ENCODE assay signal across 9 cellular contexts in the genomic region with DNA sequence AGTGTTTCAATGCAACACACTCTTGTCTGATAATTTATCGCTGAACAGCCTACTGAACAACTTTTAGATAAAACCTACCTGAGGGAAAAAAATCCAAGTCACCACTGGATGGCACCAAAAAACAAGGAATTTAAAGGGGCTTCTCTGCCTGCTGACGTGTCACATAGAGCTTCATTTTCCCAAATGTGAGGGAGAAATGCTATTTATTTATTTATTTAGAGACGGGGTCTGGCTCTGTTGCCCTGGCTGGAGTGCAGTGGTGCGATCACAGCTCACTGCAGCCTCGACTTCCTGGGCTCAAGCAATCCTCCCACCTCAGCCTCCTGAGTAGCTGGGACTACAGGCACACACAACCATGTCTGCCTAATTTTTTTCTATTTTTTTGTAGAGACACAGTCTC. TPM values are rescaled to one million over a fixed set of nuclear protein-coding genes. Genes with fewer than 3 reads are reported as not detected.
DNase-seq lines count a peak whose midpoint lies in the region; ATAC-seq, FAIRE-seq and TF ChIP-seq lines count a peak whose summit lies in the region.
"Not testable (repeated sequence)": the region's sequence is repeated elsewhere in the genome, so short reads cannot be mapped to it uniquely, and the experiment has no call there.
"Had no signal": no experiment of that assay in that cellular context is flagged by ENCODE, and none has a peak within 500 bp of the region (broad histone marks: within the 10 kb centered on the region; RNA-seq: fewer than 3 reads in every experiment).

No MANE protein-coding gene starts in this region.

- FAIRE-seq in H1 (lab: Jason Lieb, UNC) (peak; percentile 70), kidney (lab: Jason Lieb, UNC) (peak; percentile 86)

- not testable (repeated sequence) for H3K4me3 Mint-ChIP-seq in activated CD4-positive, alpha-beta T cell treated with anti-CD3 and anti-CD28 coated beads, Interleukin-2, amount 10 ng/mL, durations not matched to agents 24 days and 14 days

- H3K9ac ChIP-seq in H1 (replicated peaks in 1 of 4; ENCODE audit: extremely low read depth in 1 of 4, low read depth in 3 of 4, low read length in 3 of 4); kidney (ENCODE audit: low read length in 2 of 2): not testable (repeated sequence)

- H3K23ac ChIP-seq in H1 (ENCODE audit: insufficient read length) = not testable (repeated sequence)

- not testable (repeated sequence) for H4K91ac ChIP-seq in H1 (replicated peaks; ENCODE audit: insufficient read length, low read length)

- intact Hi-C loops in activated CD4-positive, alpha-beta T cell treated with anti-CD3 and anti-CD28 coated beads, Interleukin-2, amount 10 ng/mL, durations not matched to agents 24 days and 14 days (cut with micrococcal nuclease) = loop anchor here (1.0 to 5.0 kb wide), 3 partner anchors 78 to 594 kb away; no protein-coding TSS in a partner anchor
- intact Hi-C loops in kidney (cut with DNase I); sciatic nerve (cut with DNase I): not testable (repeated sequence)

- H3K36me3 Mint-ChIP-seq in activated CD4-positive, alpha-beta T cell treated with anti-CD3 and anti-CD28 coated beads, Interleukin-2, amount 10 ng/mL, durations not matched to agents 24 days and 14 days (ENCODE audit: low read depth) = not testable (repeated sequence)

- not testable (repeated sequence) for H4K8ac ChIP-seq in H1 (ENCODE audit: extremely low read depth, insufficient read depth, low read length)

- H3K9me3 ChIP-seq in H1 (ENCODE audit: insufficient read depth in 2 of 2, low read depth in 1 of 2, low read length in 1 of 2); kidney (ENCODE audit: control insufficient read depth in 1 of 2, low read length in 2 of 2): not testable (repeated sequence)

- POLR2A ChIA-PET in H1 (lab: Charles Lee; ENCODE audit: partially characterized antibody) = not testable (repeated sequence)

- peaks cover 15% of the 10 kb centered on the region for H3K27me3 Mint-ChIP-seq in activated CD4-positive, alpha-beta T cell treated with anti-CD3 and anti-CD28 coated beads, Interleukin-2, amount 10 ng/mL, durations not matched to agents 24 days and 14 days

- not testable (repeated sequence) for H3K4me3 ChIP-seq in AG10803 (ENCODE audit: low read length); H1 (ENCODE audit: extremely low read depth in 1 of 4, insufficient read depth in 2 of 4, low read depth in 3 of 4, low read length in 4 of 4); kidney (ENCODE audit: low read length in 2 of 2)

- H3K27ac ChIP-seq in H1 (ENCODE audit: low read depth, low read length); kidney (ENCODE audit: low read depth in 2 of 2, low read length in 2 of 2): not testable (repeated sequence)

- H2BK120ac ChIP-seq in H1 (replicated peaks; ENCODE audit: low read depth, low read length) = not testable (repeated sequence)

- not testable (repeated sequence) for H4K20me1 ChIP-seq in H1 (replicated peaks in 1 of 2; ENCODE audit: control insufficient read depth in 1 of 2, insufficient read depth in 2 of 2, low read length in 2 of 2)

- H3K27me3 ChIP-seq in H1 (replicated peaks in 1 of 4; ENCODE audit: control insufficient read depth in 3 of 4, extremely low read depth in 1 of 4, insufficient read depth in 3 of 4, low read length in 3 of 4) = not testable (repeated sequence)

- not testable (repeated sequence) for H3K4me1 ChIP-seq in H1 (replicated peaks in 1 of 4; ENCODE audit: control insufficient read depth in 3 of 4, insufficient read depth in 4 of 4, low read length in 3 of 4); kidney (ENCODE audit: control insufficient read depth in 1 of 2, insufficient read depth in 1 of 2, low read depth in 1 of 2, low read length in 2 of 2)

- not testable (repeated sequence) for H2AK5ac ChIP-seq in H1 (ENCODE audit: low read depth, low read length)

- not testable (repeated sequence) for H3K18ac ChIP-seq in H1 (ENCODE audit: extremely low read depth, low read length)

- not testable (repeated sequence) for H2AFZ ChIP-seq in H1 (ENCODE audit: low read length)

- H3K4me1 Mint-ChIP-seq in activated CD4-positive, alpha-beta T cell treated with anti-CD3 and anti-CD28 coated beads, Interleukin-2, amount 10 ng/mL, durations not matched to agents 24 days and 14 days = peaks cover 13% of the 10 kb centered on the region

- not testable (repeated sequence) for H3K36me3 ChIP-seq in H1 (ENCODE audit: control insufficient read depth in 2 of 4, insufficient read depth in 4 of 4, low read length in 3 of 4); kidney (ENCODE audit: control insufficient read depth in 1 of 2, insufficient read depth in 2 of 2, low read length in 2 of 2)

- WGBS in H1 (ENCODE audit: extremely low coverage in 1 of 2, insufficient coverage in 1 of 2, insufficient read length in 1 of 2, insufficient replicate concordance in 2 of 2, low coverage in 1 of 2, low lambda C conversion rate in 2 of 2, missing lambda C conversion rate in 1 of 2), 2 experiments = 51% methylated on average over 5 of the region's 5 CpGs; no CpG with 5 or more reads in 1 of the 2 experiments

- not testable (repeated sequence) for H3K79me1 ChIP-seq in H1 (ENCODE audit: low read depth, low read length)

- not testable (repeated sequence) for TF ChIP-seq EP300 in H1 (IDR thresholded peaks at IDR 0.05; ENCODE audit: borderline replicate concordance in 1 of 2, low read depth in 2 of 2, low read length in 2 of 2)

- DNase-seq in AG10803 (ENCODE audit: low read depth) (peak; percentile 63), GM13977 (ENCODE audit: low spot score) (peak; percentile 72), LHCN-M2 (ENCODE audit: low read depth) (peak; percentile 70), NCI-H748 treated with DMSO at 0.1 percent for 48 hours (lab: John Stamatoyannopoulos, UW) (peak; percentile 3)
- DNase-seq in activated CD4-positive, alpha-beta T cell treated with anti-CD3 and anti-CD28 coated beads, Interleukin-2, amount 10 ng/mL, durations not matched to agents 24 days and 14 days = peak; percentile 75
- not testable (repeated sequence) for DNase-seq in H1 (ENCODE audit: low read depth in 1 of 2, low spot score in 2 of 2); kidney; sciatic nerve (ENCODE audit: low spot score)

- not testable (repeated sequence) for H3K4me2 ChIP-seq in H1 (ENCODE audit: insufficient read depth in 1 of 2, low read depth in 2 of 2, low read length in 2 of 2)

- H3K23me2 ChIP-seq in H1 (ENCODE audit: low read depth, low read length) = not testable (repeated sequence)

- H2BK15ac ChIP-seq in H1 (ENCODE audit: low read length) = not testable (repeated sequence)

- in situ Hi-C loops in GM13977 (cut with MboI; ENCODE audit: low pct_unique_long_range_greater_than_20kb, low sequenced_read_pairs, unreplicated experiment) = loop anchor here (25.0 kb wide), 1 partner anchor 599 kb away; no protein-coding TSS in a partner anchor

- not testable (repeated sequence) for H3K56ac ChIP-seq in H1 (replicated peaks; ENCODE audit: insufficient read length, low read depth, low read length)

- not testable (repeated sequence) for H2BK12ac ChIP-seq in H1 (ENCODE audit: low read depth, low read length)

- peak; percentile 71 for ATAC-seq in sciatic nerve

- TF ChIP-seq POLR2A in H1 (IDR thresholded peaks at IDR 0.05; ENCODE audit: control extremely low read depth in 1 of 2, low read depth in 2 of 2, low read length in 2 of 2) = not testable (repeated sequence)

- TF ChIP-seq RAD21 in H1 (IDR thresholded peaks at IDR 0.05 in 1 of 2, conservative IDR thresholded peaks at IDR 0.05 in 1 of 2; ENCODE audit: low read depth in 2 of 2, low read length in 2 of 2) = peak; percentile 90 to 91

- not testable (repeated sequence) for H3K4ac ChIP-seq in H1 (replicated peaks; ENCODE audit: insufficient read length, low read depth, low read length)

- CTCF ChIA-PET in H1 (lab: Charles Lee; ENCODE audit: partially characterized antibody) = interaction anchor here (0.7 to 2.0 kb wide), 29 partner anchors 8 to 594 kb away, joined by 3 to 32 read pairs (median 4); a partner anchor contains a TSS

- H3K9me3 Mint-ChIP-seq in activated CD4-positive, alpha-beta T cell treated with anti-CD3 and anti-CD28 coated beads, Interleukin-2, amount 10 ng/mL, durations not matched to agents 24 days and 14 days = not testable (repeated sequence)

- peak; percentile 63 for TF ChIP-seq CTCF in AG10803 (conservative IDR thresholded peaks at IDR 0.05; ENCODE audit: low read length)
- TF ChIP-seq CTCF in GM13977 (IDR thresholded peaks at IDR 0.05; ENCODE audit: extremely low read depth, insufficient read depth, missing control alignments) = peak; percentile 51
- TF ChIP-seq CTCF in H1 (IDR thresholded peaks at IDR 0.05; ENCODE audit: control extremely low read depth in 1 of 3, insufficient read depth in 1 of 3, low read depth in 1 of 3, low read length in 3 of 3) = peak in 2 of 3 experiments; percentile 55 to 65; a peak in 3 of 4 replicates
- TF ChIP-seq CTCF in kidney (IDR thresholded peaks at IDR 0.05; ENCODE audit: borderline replicate concordance, extremely low read depth, insufficient read depth) = peak; percentile 63

- not testable (repeated sequence) for H3K79me2 ChIP-seq in H1 (ENCODE audit: control insufficient read depth in 1 of 2, insufficient read depth in 2 of 2, low read length in 2 of 2)

- H4K5ac ChIP-seq in H1 (ENCODE audit: insufficient read length, low read depth, low read length) = not testable (repeated sequence)

- H3K14ac ChIP-seq in H1 (ENCODE audit: insufficient read length) = not testable (repeated sequence)

- not testable (repeated sequence) for H2BK20ac ChIP-seq in H1 (ENCODE audit: low read length)

- not testable (repeated sequence) for H3K27ac Mint-ChIP-seq in activated CD4-positive, alpha-beta T cell treated with anti-CD3 and anti-CD28 coated beads, Interleukin-2, amount 10 ng/mL, durations not matched to agents 24 days and 14 days

- H2BK5ac ChIP-seq in H1 (ENCODE audit: low read depth, low read length) = not testable (repeated sequence)

RNA-seq across cellular contexts. Expression of a gene that starts 27.4 kb away (rescaled TPM):
- total RNA-seq in LHCN-M2 (2014; rRNA removed) = not detected in 2 replicates
- not detected for polyA plus RNA-seq in LHCN-M2 (2012)
- not detected in 2 replicates for total RNA-seq in activated CD4-positive, alpha-beta T cell treated with anti-CD3 and anti-CD28 coated beads, Interleukin-2, amount 10 ng/mL, durations not matched to agents 24 days and 14 days
- not detected in 2 replicates for total RNA-seq in H1 (2021; fragmentation: NEBNext Ultra II Directional; extraction: Animal tissue kit (Norgen Biotek cat#: 25700))
- 0.02 TPM in 1 of 2 replicates, not detected in the other for polyA plus RNA-seq in H1 (2011; rRNA removed)
- polyA plus RNA-seq in H1 (2011; cell fraction: cytosol; rRNA removed) = not detected
- polyA plus RNA-seq in H1 (2011; cell fraction: nucleus; rRNA removed) = not detected
- polyA plus RNA-seq in H1 (2012, experiment 1 of 2) = 0.03 TPM in 3 of 4 replicates, not detected in the other
- polyA plus RNA-seq in H1 (2012, experiment 2 of 2) = not detected
- polyA plus RNA-seq in H1 (2013, experiment 1 of 2) = 0.04 TPM
- polyA plus RNA-seq in H1 (2013, experiment 2 of 2) = 0.06 TPM
- not detected in 2 replicates for polyA minus RNA-seq in H1 (2011; rRNA and poly(A)+ RNA removed)
- not detected for polyA minus RNA-seq in H1 (2011; cell fraction: cytosol; rRNA and poly(A)+ RNA removed)
- polyA minus RNA-seq in H1 (2011; cell fraction: nucleus; rRNA and poly(A)+ RNA removed) = not detected
- total RNA-seq in kidney = not detected
- polyA plus RNA-seq in kidney (ENCODE audit: insufficient read depth, low read depth, low replicate concordance) = not detected
- not detected for total RNA-seq in sciatic nerve
- total RNA-seq: occipital lobe had no signal
